1 cellular context compared by ENCODE assay signal in genomic region chr9:136674786-136675349, GRCh38.
TF ChIP-seq lines count a peak whose summit lies in the region.

No MANE protein-coding gene starts in this region.

TF ChIP-seq in liver, 16 proteins besides CTCF, POLR2A, EP300 and RAD21 (continued from another document):
- no peak for TF ChIP-seq ZBTB33 (IDR thresholded peaks at IDR 0.05)
